21 cellular contexts compared by ENCODE assay signal in genomic region chr13:33135097-33135496, GRCh38.
"Had no signal": no experiment of that assay in that cellular context is flagged by ENCODE, and none has a peak within 500 bp of the region (broad histone marks: within the 10 kb centered on the region; RNA-seq: fewer than 3 reads in every experiment).

No MANE protein-coding gene starts in this region.

- ATAC-seq: natural killer cell treated with Interleukin-12 subunit alpha and Interleukin-12 subunit beta and Interleukin-15 and Interleukin-18, amount 100 ng/mL, for 72 hours; right cardiac atrium; stimulated activated naive CD8-positive, alpha-beta T cell treated with anti-CD3 and anti-CD28 coated beads, Interleukin-15, Interleukin-2, amounts not matched to agents 100 U/mL and 50 U/mL, for 24 hours had no signal

- H3K4me1 ChIP-seq: prostate gland had no signal

- H3K36me3 Mint-ChIP-seq: natural killer cell treated with Interleukin-12 subunit alpha and Interleukin-12 subunit beta and Interleukin-15 and Interleukin-18, amount 100 ng/mL, for 72 hours had no signal

- H3K4me3 ChIP-seq: left ventricle myocardium inferior, prostate gland, skin epidermis had no signal

- H3K36me3 ChIP-seq: prostate gland had no signal

- H3K27me3 Mint-ChIP-seq: activated CD4-positive, alpha-beta T cell treated with anti-CD3 and anti-CD28 coated beads, Interleukin-2, amount 10 ng/mL, durations not matched to agents 24 days and 14 days; memory B cell; natural killer cell treated with Interleukin-12 subunit alpha and Interleukin-12 subunit beta and Interleukin-15 and Interleukin-18, amount 100 ng/mL, for 72 hours; type B pancreatic cell had no signal

- H3K9me3 ChIP-seq: prostate gland had no signal

- H3K4me1 Mint-ChIP-seq: memory B cell had no signal

- H3K27ac ChIP-seq: brain microvascular endothelial cell, left ventricle myocardium inferior, prostate gland, skin epidermis had no signal

- H3K9me3 Mint-ChIP-seq: natural killer cell treated with Interleukin-12 subunit alpha and Interleukin-12 subunit beta and Interleukin-15 and Interleukin-18, amount 100 ng/mL, for 72 hours had no signal

- H3K4me3 Mint-ChIP-seq: activated CD4-positive, alpha-beta T cell treated with anti-CD3 and anti-CD28 coated beads, Interleukin-2, amount 10 ng/mL, durations not matched to agents 24 days and 14 days; activated naive CD8-positive, alpha-beta T cell treated with anti-CD3 and anti-CD28 coated beads for 36 hours; memory B cell; natural killer cell treated with Interleukin-12 subunit alpha and Interleukin-12 subunit beta and Interleukin-15 and Interleukin-18, amount 100 ng/mL, for 72 hours; T-helper 2 cell treated with Interferon-gamma antibody and Interleukin-4, amounts not matched to agents 5 μg/mL and 100 μg/mL, for 36 hours; type B pancreatic cell had no signal

- H3K27me3 ChIP-seq: brain microvascular endothelial cell had no signal

- DNase-seq: activated CD4-positive, alpha-beta T cell treated with anti-CD3 and anti-CD28 coated beads, Interleukin-2, amount 10 ng/mL, durations not matched to agents 24 days and 14 days; activated CD4-positive, CD25-positive, alpha-beta regulatory T cell; activated gamma-delta T cell treated with Interleukin-2 at 50 U/mL for 16 hours; activated naive CD8-positive, alpha-beta T cell treated with anti-CD3 and anti-CD28 coated beads for 36 hours; brain microvascular endothelial cell; effector memory CD4-positive, alpha-beta T cell; foreskin fibroblast; glutamatergic neuron; hypothalamus; kidney; left ventricle myocardium inferior; occipital lobe; right cardiac atrium; stimulated activated CD4-positive, alpha-beta T cell treated with anti-CD3 and anti-CD28 coated beads, Interleukin-4, amount 100 ng/mL, for 4 hours; stimulated activated naive CD8-positive, alpha-beta T cell treated with anti-CD3 and anti-CD28 coated beads, Interleukin-15, Interleukin-2, amounts not matched to agents 100 U/mL and 50 U/mL, for 24 hours had no signal

- H3K27ac Mint-ChIP-seq: activated CD4-positive, alpha-beta T cell treated with anti-CD3 and anti-CD28 coated beads, Interleukin-2, amount 10 ng/mL, durations not matched to agents 24 days and 14 days; activated naive CD8-positive, alpha-beta T cell treated with anti-CD3 and anti-CD28 coated beads for 36 hours; memory B cell; natural killer cell treated with Interleukin-12 subunit alpha and Interleukin-12 subunit beta and Interleukin-15 and Interleukin-18, amount 100 ng/mL, for 72 hours; T-helper 2 cell treated with Interferon-gamma antibody and Interleukin-4, amounts not matched to agents 5 μg/mL and 100 μg/mL, for 36 hours; type B pancreatic cell had no signal
